Comparison of ENCODE assay signal across 25 cellular contexts in the genomic region with DNA sequence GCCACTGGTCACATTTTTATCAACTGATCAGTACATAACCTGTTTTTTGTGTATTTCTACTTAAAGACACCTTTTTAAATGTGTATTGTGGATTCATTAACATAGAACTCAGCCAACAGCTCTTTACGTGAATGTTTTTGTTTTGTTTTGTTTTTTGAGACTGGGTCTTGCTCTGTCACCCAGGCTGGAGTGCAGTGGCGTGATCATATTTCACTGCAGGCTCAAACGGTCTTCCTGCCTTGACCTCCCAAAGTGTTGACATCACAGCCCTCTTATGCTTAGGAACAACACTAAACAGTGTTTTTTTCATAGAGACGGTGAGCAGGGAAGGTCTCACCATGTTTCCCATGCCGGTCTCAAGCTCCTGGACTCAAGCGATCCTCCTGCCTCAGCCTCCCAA. TPM values are rescaled to one million over a fixed set of nuclear protein-coding genes. Genes with fewer than 3 reads are reported as not detected.
"Had no signal": no experiment of that assay in that cellular context is flagged by ENCODE, and none has a peak within 500 bp of the region (broad histone marks: within the 10 kb centered on the region; RNA-seq: fewer than 3 reads in every experiment).

No MANE protein-coding gene starts in this region.

- H3K9me3 ChIP-seq: ascending aorta, SJCRH30 had no signal

- H3K4me1 Mint-ChIP-seq: activated naive CD4-positive, alpha-beta T cell treated with anti-CD3 and anti-CD28 coated beads, Interleukin-2, amount 50 U/mL, for 24 hours; central memory CD8-positive, alpha-beta T cell had no signal

- H3K4me1 ChIP-seq: ascending aorta, SJCRH30 had no signal

- H3K4me3 ChIP-seq: ascending aorta, cardiac muscle cell, SJCRH30, SK-N-MC had no signal

- H3K27me3 Mint-ChIP-seq: activated CD8-positive, alpha-beta T cell treated with anti-CD3 and anti-CD28 coated beads for 36 hours; activated naive CD4-positive, alpha-beta T cell treated with anti-CD3 and anti-CD28 coated beads, Interleukin-2, amount 50 U/mL, for 24 hours; activated naive CD8-positive, alpha-beta T cell treated with anti-CD3 and anti-CD28 coated beads, Interleukin-2, amount 10 ng/mL, durations not matched to agents 7 days and 5 days; central memory CD8-positive, alpha-beta T cell had no signal

- DNase-seq: activated CD4-positive, alpha-beta T cell treated with anti-CD3 and anti-CD28 coated beads, Interleukin-2, amount 10 ng/mL, durations not matched to agents 24 days and 14 days; activated CD4-positive, alpha-beta T cell treated with anti-CD3 and anti-CD28 coated beads, Interleukin-2, amount 50 U/mL, for 4 hours; activated CD8-positive, alpha-beta T cell treated with anti-CD3 and anti-CD28 coated beads for 36 hours; activated gamma-delta T cell; activated naive CD4-positive, alpha-beta T cell treated with Interleukin-2 at 50 U/mL for 16 hours; activated naive CD8-positive, alpha-beta T cell treated with anti-CD3 and anti-CD28 coated beads, Interleukin-2, amount 10 ng/mL, durations not matched to agents 7 days and 5 days; amygdala; NCI-H1105; NCI-H1436; NCI-H1694; NCI-H1930; NCI-H2081 treated with DMSO at 0.1 percent for 48 hours; NCI-H345; NCI-H524 treated with DMSO at 0.1 percent for 48 hours; SHP77; SJCRH30; T1000; WERI-Rb-1 had no signal

- H3K27ac ChIP-seq: ascending aorta, cardiac muscle cell, SJCRH30, SK-N-MC, WERI-Rb-1 had no signal

- H3K27me3 ChIP-seq: ascending aorta, cardiac muscle cell, SJCRH30 had no signal

- H3K27ac Mint-ChIP-seq: activated CD4-positive, alpha-beta T cell treated with anti-CD3 and anti-CD28 coated beads, Interleukin-2, amount 10 ng/mL, durations not matched to agents 24 days and 14 days; activated CD8-positive, alpha-beta T cell treated with anti-CD3 and anti-CD28 coated beads for 36 hours; activated naive CD4-positive, alpha-beta T cell treated with anti-CD3 and anti-CD28 coated beads, Interleukin-2, amount 50 U/mL, for 24 hours; activated naive CD8-positive, alpha-beta T cell treated with anti-CD3 and anti-CD28 coated beads, Interleukin-2, amount 10 ng/mL, durations not matched to agents 7 days and 5 days; activated T-helper 2 cell treated with anti-CD3 and anti-CD28 coated beads, Interferon-gamma antibody, Interleukin-2, Interleukin-4, amounts not matched to agents 10 μg/mL and 5 μg/mL and 100 μg/mL, durations not matched to agents 14 hours and 24 hours and 36 hours had no signal

- H3K4me3 Mint-ChIP-seq: activated CD4-positive, alpha-beta T cell treated with anti-CD3 and anti-CD28 coated beads, Interleukin-2, amount 10 ng/mL, durations not matched to agents 24 days and 14 days; activated CD8-positive, alpha-beta T cell treated with anti-CD3 and anti-CD28 coated beads for 36 hours; activated naive CD4-positive, alpha-beta T cell treated with anti-CD3 and anti-CD28 coated beads, Interleukin-2, amount 50 U/mL, for 24 hours; activated naive CD8-positive, alpha-beta T cell treated with anti-CD3 and anti-CD28 coated beads, Interleukin-2, amount 10 ng/mL, durations not matched to agents 7 days and 5 days; central memory CD8-positive, alpha-beta T cell had no signal

- ATAC-seq: activated CD8-positive, alpha-beta T cell treated with anti-CD3 and anti-CD28 coated beads for 36 hours; Panc1 had no signal

- H3K9me3 Mint-ChIP-seq: activated CD4-positive, alpha-beta T cell treated with anti-CD3 and anti-CD28 coated beads, Interleukin-2, amount 10 ng/mL, durations not matched to agents 24 days and 14 days; activated CD8-positive, alpha-beta T cell treated with anti-CD3 and anti-CD28 coated beads for 36 hours; activated naive CD4-positive, alpha-beta T cell treated with anti-CD3 and anti-CD28 coated beads, Interleukin-2, amount 50 U/mL, for 24 hours; activated naive CD8-positive, alpha-beta T cell treated with anti-CD3 and anti-CD28 coated beads, Interleukin-2, amount 10 ng/mL, durations not matched to agents 7 days and 5 days; activated T-helper 2 cell treated with anti-CD3 and anti-CD28 coated beads, Interferon-gamma antibody, Interleukin-2, Interleukin-4, amounts not matched to agents 10 μg/mL and 5 μg/mL and 100 μg/mL, durations not matched to agents 14 hours and 24 hours and 36 hours; central memory CD8-positive, alpha-beta T cell had no signal

RNA-seq across cellular contexts. Expression of gene CHRNA5, which starts 15.1 kb away (rescaled TPM):
- total RNA-seq: ascending aorta had no signal
